ENCODE assay signal across 8 cellular contexts in genomic region chr4:17613761-17614415, GRCh38. TPM values are rescaled to one million over a fixed set of nuclear protein-coding genes. Genes with fewer than 3 reads are reported as not detected.
DNase-seq lines count a peak whose midpoint lies in the region; ATAC-seq and TF ChIP-seq lines count a peak whose summit lies in the region.

No MANE protein-coding gene starts in this region.

- ATAC-seq in GM18858 (IDR thresholded peaks at IDR 0.05; ENCODE audit: unreplicated experiment) (peak; percentile 26), HG03039 (IDR thresholded peaks at IDR 0.05; ENCODE audit: unreplicated experiment) (peak; percentile 41), left lung (peak; percentile 75)

- H3K27me3 ChIP-seq in A673 (replicated peaks; ENCODE audit: insufficient read depth, low read depth, low read length, poor library complexity) (no peaks in the 10 kb centered on the region), left lung (no peaks in the 10 kb centered on the region)

- in situ Hi-C loops in SK-MEL-5 (cut with HindIII; ENCODE audit: low pct_unique_long_range_greater_than_20kb, low sequenced_read_pairs), result no loop called here

- no peaks in the 10 kb centered on the region for H3K9me3 ChIP-seq in A673 (ENCODE audit: low read depth, low read length, poor library complexity, severe bottlenecking)
- H3K9me3 ChIP-seq in left lung, result no peaks in the 10 kb centered on the region

- CTCF ChIA-PET in A673 (lab: Charles Lee), result no interaction called here

- H3K4me3 ChIP-seq in A673 (ENCODE audit: low read depth, low read length, poor library complexity, severe bottlenecking), result peak overlapping the region; percentile 77
- H3K4me3 ChIP-seq in left lung, result peak overlapping the region; percentile 81 to 82

- DNase-seq in A673 (ENCODE audit: low spot score) (peak; percentile 6), SK-MEL-5 (ENCODE audit: low read depth, low spot score) (peak; percentile 2), caudate nucleus (lab: John Stamatoyannopoulos, UW) (peak in 9 of 61 donors; percentile 8 to 68 (median 44)), left lung (no peak), stromal cell of bone marrow (ENCODE audit: low read depth) (peak; percentile 63), putamen (ENCODE audit: low spot score) (no peak)

- intact Hi-C loops in A673 (cut with micrococcal nuclease; ENCODE audit: unreplicated experiment), result loop anchor here (10.0 kb wide), 1 partner anchor 191 kb away; no protein-coding TSS in a partner anchor
- intact Hi-C loops in left lung (cut with DNase I), result no loop called here

- no peak for TF ChIP-seq CTCF in A673 (conservative IDR thresholded peaks at IDR 0.05; ENCODE audit: low read depth, low read length)
- no peak for TF ChIP-seq CTCF in left lung (IDR thresholded peaks at IDR 0.05)

- H3K36me3 ChIP-seq in A673 (ENCODE audit: insufficient read depth, low read length, poor library complexity, severe bottlenecking) (peaks cover 6% of the 10 kb centered on the region), left lung (peaks cover 0 to 24% of the 10 kb centered on the region in 2 donors)

- H3K27ac ChIP-seq in A673 (ENCODE audit: low read depth, low read length, poor library complexity, severe bottlenecking), result peak overlapping the region; percentile 86
- peak overlapping the region; percentile 65 for H3K27ac ChIP-seq in caudate nucleus (ENCODE audit: low read depth, low read length)
- H3K27ac ChIP-seq in left lung, result peak overlapping the region; percentile 81 to 87

- POLR2A ChIA-PET in A673 (lab: Charles Lee; ENCODE audit: low non-redundant PET), result interaction anchor here (0.6 to 0.7 kb wide), 3 partner anchors 222 to 1086 kb away, joined by 3 to 11 read pairs (median 4); no protein-coding TSS in a partner anchor

- BruUV-seq in A673 (replicated peaks; lab: Mats Ljungman, UMichigan), result TSS peak; percentile 96

- peaks cover 10% of the 10 kb centered on the region for H3K4me1 ChIP-seq in A673 (ENCODE audit: insufficient read depth, low read length, poor library complexity, severe bottlenecking)
- H3K4me1 ChIP-seq in left lung, result peaks cover 12 to 46% of the 10 kb centered on the region in 2 donors

RNA-seq across cellular contexts. Expression of gene MED28, which starts 0.6 kb away (rescaled TPM):
- total RNA-seq in A673 (2021) (46.6 and 48.8 TPM in 2 replicates), left lung (10 to 100 TPM; 41.1 to 45.3 TPM)
- total RNA-seq in SK-MEL-5 (2014; rRNA removed; shearing (Covaris generic)), result 11.8 and 15.5 TPM in 2 replicates
- polyA plus RNA-seq in SK-MEL-5 (2015; cell fraction: cytosol; rRNA removed), result 7.9 and 8.1 TPM in 2 replicates
- 22.5 and 24.9 TPM in 2 replicates for polyA plus RNA-seq in SK-MEL-5 (2015; cell fraction: nucleus; rRNA removed)

RNA-seq across cellular contexts. Expression of gene LAP3, which starts 36.9 kb away (rescaled TPM):
- total RNA-seq in A673 (2021) (53.8 and 54.1 TPM in 2 replicates), left lung (100 to 1,000 TPM in 1 of 2 donors, 10 to 100 TPM in 1; 84.0 to 128 TPM)
- total RNA-seq in SK-MEL-5 (2014; rRNA removed; shearing (Covaris generic)), result 90.2 and 96.7 TPM in 2 replicates
- polyA plus RNA-seq in SK-MEL-5 (2015; cell fraction: cytosol; rRNA removed), result 62.6 and 71.2 TPM in 2 replicates
- polyA plus RNA-seq in SK-MEL-5 (2015; cell fraction: nucleus; rRNA removed), result 35.8 and 45.7 TPM in 2 replicates

Comparison
In these comparisons a context has a peak if more than half of its experiments do, and no peak if none do; other contexts are left out.
1. DNase-seq: peak in A673 (single experiment), SK-MEL-5 (single experiment) and stromal cell of bone marrow (single experiment); none in left lung (0 of 2) and putamen (single experiment).
2. Peak in every context shown above with its lines, with median percentiles within 50 percentile points of each other: H3K27ac ChIP-seq and ATAC-seq.